Comparison of ENCODE assay signal across 8 cellular contexts in genomic region chrX:154444001-154444754, GRCh38. TPM values are rescaled to one million over a fixed set of nuclear protein-coding genes. Genes with fewer than 3 reads are reported as not detected.
DNase-seq lines count a peak whose midpoint lies in the region; ATAC-seq and TF ChIP-seq lines count a peak whose summit lies in the region.

Gene FAM50A (plus strand): TSS chrX:154444141. CDS start chrX:154444236, 95 bp downstream.

- WGBS in endodermal cell (ENCODE audit: insufficient coverage in 1 of 2, insufficient read length in 1 of 2), 2 experiments: 2 to 7% methylated on average over 9 to 83 of the region's 92 CpGs
- 3 to 4% methylated on average over 40 of the region's 92 CpGs for WGBS in mesodermal cell (ENCODE audit: insufficient coverage in 2 of 2), 2 experiments

- peak within 1 kb of the TSS; percentile 68 for H3K4me3 Mint-ChIP-seq in activated CD8-positive, alpha-beta memory T cell treated with anti-CD3 and anti-CD28 coated beads, Interleukin-2, amount 10 ng/mL, durations not matched to agents 7 days and 5 days
- H3K4me3 Mint-ChIP-seq in endodermal cell: peak within 1 kb of the TSS; percentile 60

- H3K27me3 Mint-ChIP-seq in activated CD8-positive, alpha-beta memory T cell treated with anti-CD3 and anti-CD28 coated beads, Interleukin-2, amount 10 ng/mL, durations not matched to agents 7 days and 5 days: no peaks in the 10 kb centered on the region
- no peaks in the 10 kb centered on the region for H3K27me3 Mint-ChIP-seq in endodermal cell (ENCODE audit: insufficient read depth)

- ATAC-seq in GM18502 (IDR thresholded peaks at IDR 0.05; ENCODE audit: poor library complexity, unreplicated experiment) (peak; percentile 76), HG03064 (IDR thresholded peaks at IDR 0.05; ENCODE audit: low read depth, unreplicated experiment) (peak; percentile 79)
- peak; percentile 92 for ATAC-seq in activated CD8-positive, alpha-beta memory T cell treated with anti-CD3 and anti-CD28 coated beads, Interleukin-2, amount 10 ng/mL, durations not matched to agents 7 days and 5 days

- H3K9me3 ChIP-seq in endodermal cell (ENCODE audit: control insufficient read depth, low read length): no peaks in the 10 kb centered on the region
- no peaks in the 10 kb centered on the region for H3K9me3 ChIP-seq in mesodermal cell (ENCODE audit: control insufficient read depth, low read length)

- CTCF ChIA-PET in activated CD8-positive, alpha-beta memory T cell treated with anti-CD3 and anti-CD28 coated beads, Interleukin-2, amount 10 ng/mL, durations not matched to agents 7 days and 5 days (lab: Charles Lee): interaction anchor here (1.7 kb wide), 1 partner anchor 45 kb away, joined by 4 read pairs; the partner anchor contains the start of gene RPL10

- peaks cover 9% of the 10 kb centered on the region for H3K36me3 Mint-ChIP-seq in activated CD8-positive, alpha-beta memory T cell treated with anti-CD3 and anti-CD28 coated beads, Interleukin-2, amount 10 ng/mL, durations not matched to agents 7 days and 5 days
- H3K36me3 Mint-ChIP-seq in endodermal cell (ENCODE audit: low read depth): peaks cover 21% of the 10 kb centered on the region

- no peaks in the 10 kb centered on the region for H3K9me3 Mint-ChIP-seq in activated CD8-positive, alpha-beta memory T cell treated with anti-CD3 and anti-CD28 coated beads, Interleukin-2, amount 10 ng/mL, durations not matched to agents 7 days and 5 days (ENCODE audit: low read depth)
- peaks cover 71% of the 10 kb centered on the region for H3K9me3 Mint-ChIP-seq in endodermal cell

- TF ChIP-seq CTCF in endodermal cell (conservative IDR thresholded peaks at IDR 0.05): no peak

- peak within 1 kb of the TSS; percentile 72 for H3K27ac Mint-ChIP-seq in activated CD8-positive, alpha-beta memory T cell treated with anti-CD3 and anti-CD28 coated beads, Interleukin-2, amount 10 ng/mL, durations not matched to agents 7 days and 5 days
- H3K27ac Mint-ChIP-seq in endodermal cell: peak within 1 kb of the TSS; percentile 83

- H3K9ac ChIP-seq in endodermal cell (ENCODE audit: extremely low read depth, low read length, poor library complexity, severe bottlenecking): no peak within 1 kb of the TSS

- H3K4me1 ChIP-seq in endodermal cell (ENCODE audit: control insufficient read depth, insufficient read depth, low read length) (no peaks in the 10 kb centered on the region), mesodermal cell (ENCODE audit: control insufficient read depth, insufficient read depth, low read length, poor library complexity, severe bottlenecking) (no peaks in the 10 kb centered on the region)

- DNase-seq in 8988T (peak; percentile 82), NCI-H526 (lab: John Stamatoyannopoulos, UW) (peak; percentile 7 to 94), endodermal cell (peak; percentile 75)
- peak; percentile 76 for DNase-seq in activated CD8-positive, alpha-beta memory T cell treated with anti-CD3 and anti-CD28 coated beads, Interleukin-2, amount 10 ng/mL, durations not matched to agents 7 days and 5 days
- DNase-seq in stimulated activated CD8-positive, alpha-beta memory T cell treated with anti-CD3 and anti-CD28 coated beads, Interleukin-15, amount 100 ng/mL, for 48 hours (ENCODE audit: low read depth in 2 of 2): peak; percentile 56 to 66

- H3K27ac ChIP-seq in endodermal cell (ENCODE audit: low read depth, low read length): peak within 1 kb of the TSS; percentile 70
- peak within 1 kb of the TSS; percentile 67 for H3K27ac ChIP-seq in mesodermal cell (ENCODE audit: low read depth, low read length, severe bottlenecking)

- peaks cover 20% of the 10 kb centered on the region for H3K4me1 Mint-ChIP-seq in activated CD8-positive, alpha-beta memory T cell treated with anti-CD3 and anti-CD28 coated beads, Interleukin-2, amount 10 ng/mL, durations not matched to agents 7 days and 5 days
- no peaks in the 10 kb centered on the region for H3K4me1 Mint-ChIP-seq in endodermal cell

- H3K27me3 ChIP-seq in endodermal cell (ENCODE audit: control insufficient read depth, insufficient read depth, low read length, poor library complexity, severe bottlenecking): no peaks in the 10 kb centered on the region

- H3K36me3 ChIP-seq in endodermal cell (ENCODE audit: control insufficient read depth, insufficient read depth, low read length) (peaks cover 26% of the 10 kb centered on the region), mesodermal cell (ENCODE audit: control insufficient read depth, insufficient read depth, low read length) (peaks cover 53% of the 10 kb centered on the region)

- peak within 1 kb of the TSS; percentile 75 for H3K4me3 ChIP-seq in endodermal cell (ENCODE audit: low read length)
- H3K4me3 ChIP-seq in mesodermal cell (ENCODE audit: extremely low read depth, insufficient read depth, low read length, poor library complexity, severe bottlenecking): peak within 1 kb of the TSS; percentile 52

RNA-seq across cellular contexts. Expression of gene FAM50A, which starts in this region (rescaled TPM):
- total RNA-seq in activated CD8-positive, alpha-beta memory T cell treated with anti-CD3 and anti-CD28 coated beads, Interleukin-2, amount 10 ng/mL, durations not matched to agents 7 days and 5 days: 10 to 100 TPM; 66.2 to 70.5 TPM
- total RNA-seq in endodermal cell: 100 to 1,000 TPM in 1 of 2 donors, 10 to 100 TPM in 1; 91.0 to 102 TPM
- polyA plus RNA-seq in endodermal cell (2013, experiment 1 of 2): 69.6 TPM
- polyA plus RNA-seq in endodermal cell (2013, experiment 2 of 2): 74.4 TPM
- polyA plus RNA-seq in mesodermal cell (2013, experiment 1 of 2): 85.1 TPM
- polyA plus RNA-seq in mesodermal cell (2013, experiment 2 of 2): 71.5 TPM

Comparison
In these comparisons a context has a peak if more than half of its experiments do, and no peak if none do; other contexts are left out.
1. Peak in every context shown above with its lines: DNase-seq, ATAC-seq, H3K4me3 ChIP-seq and H3K27ac ChIP-seq.